ENCODE assay signal across 17 cellular contexts in the genomic region with DNA sequence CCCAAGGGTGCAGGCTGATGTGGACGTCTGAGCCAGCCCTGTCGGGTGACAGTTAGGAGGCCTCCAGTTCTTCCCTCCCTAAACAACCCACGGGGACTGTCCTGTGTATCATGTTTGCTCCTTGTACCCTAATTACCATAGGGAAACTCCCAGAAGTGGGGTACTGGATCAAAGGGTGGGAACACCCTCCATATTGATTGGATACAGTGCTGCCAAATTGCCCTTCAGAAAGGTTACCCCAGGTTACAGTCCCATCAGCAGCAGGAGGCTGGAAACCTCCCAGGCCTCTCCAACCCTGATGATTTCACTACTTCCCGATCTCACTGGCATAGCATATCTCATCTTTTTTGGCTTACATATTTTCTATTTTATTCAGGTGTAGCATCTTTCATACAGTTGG. TPM values are rescaled to one million over a fixed set of nuclear protein-coding genes. Genes with fewer than 3 reads are reported as not detected.
DNase-seq lines count a peak whose midpoint lies in the region; ATAC-seq, FAIRE-seq and TF ChIP-seq lines count a peak whose summit lies in the region.
"Had no signal": no experiment of that assay in that cellular context is flagged by ENCODE, and none has a peak within 500 bp of the region (broad histone marks: within the 10 kb centered on the region; RNA-seq: fewer than 3 reads in every experiment).

No MANE protein-coding gene starts in this region.

- BruUV-seq in HepG2 (replicated peaks; lab: Mats Ljungman, UMichigan), result no TSS peak

- H3K36me3 ChIP-seq in liver (ENCODE audit: control insufficient read depth in 4 of 4, insufficient read depth in 3 of 4, low read depth in 1 of 4, low read length in 3 of 4) (no peaks in the 10 kb centered on the region), HepG2 (replicated peaks in 1 of 2; ENCODE audit: control insufficient read depth in 1 of 2, insufficient read depth in 2 of 2, low read length in 2 of 2) (no peaks in the 10 kb centered on the region), stomach (no peaks in the 10 kb centered on the region)

- in situ Hi-C loops in HepG2 (cut with HindIII; ENCODE audit: extremely low pct_ligation_motif_present, low pct_unique_long_range_greater_than_20kb), result no loop called here

- H3K4me3 ChIP-seq in liver (ENCODE audit: low read depth in 1 of 3, low read length in 3 of 3) (no peak overlapping the region), HepG2 (replicated peaks in 1 of 3; ENCODE audit: insufficient read depth in 1 of 3, low read depth in 2 of 3, low read length in 3 of 3) (no peak overlapping the region), stomach (no peak overlapping the region)

- H3K9me3 ChIP-seq in liver (ENCODE audit: control insufficient read depth in 4 of 4, low read length in 3 of 4), result no peaks in the 10 kb centered on the region
- no peaks in the 10 kb centered on the region for H3K9me3 ChIP-seq in HepG2 (ENCODE audit: low read length)
- H3K9me3 ChIP-seq in stomach, result peaks cover 0 to 6% (median 3%) of the 10 kb centered on the region in 4 donors

- no peak overlapping the region for H2AFZ ChIP-seq in HepG2 (ENCODE audit: low read length)

- no peaks in the 10 kb centered on the region for H4K20me1 ChIP-seq in HepG2 (ENCODE audit: insufficient read depth, low read length)

- TF ChIP-seq CTCF in liver (IDR thresholded peaks at IDR 0.05; ENCODE audit: low read depth, low read length, missing input control) (no peak), HepG2 (CRISPR knock-in tag; IDR thresholded peaks at IDR 0.05) (no peak), stomach (IDR thresholded peaks at IDR 0.05) (no peak)

- WGBS in liver, result 37% methylated on average over 4 of the region's 4 CpGs
- 39% methylated on average over 3 of the region's 4 CpGs for WGBS in HepG2 (ENCODE audit: low lambda C conversion rate)
- WGBS in stomach, 5 donors, result 81 to 94% (median 91%) methylated on average over 1 to 4 of the region's 4 CpGs

- no peak for FAIRE-seq in HepG2 (lab: Jason Lieb, UNC)
- FAIRE-seq: G401.6, GM12892, H1 had no signal

- intact Hi-C loops in HepG2 (cut with micrococcal nuclease; ENCODE audit: unreplicated experiment), result no loop called here
- intact Hi-C loops in stomach (cut with DNase I; ENCODE audit: low total_unique reads), result no loop called here

- no peak for TF ChIP-seq POLR2A in HepG2 (IDR thresholded peaks at IDR 0.05; ENCODE audit: insufficient read depth in 1 of 2, low read depth in 2 of 2, low read length in 2 of 2)
- TF ChIP-seq POLR2A in stomach (IDR thresholded peaks at IDR 0.05), result no peak

- DNase-seq in HepG2 (ENCODE audit: low spot score), result no peak
- DNase-seq in mesenteric fat pad (ENCODE audit: low spot score), result peak; percentile 55
- peak; percentile 13 for DNase-seq in stomach
- DNase-seq in NCI-H2029 (lab: John Stamatoyannopoulos, UW), result no peak
- DNase-seq: C1 segment of cervical spinal cord; CD4-positive, alpha-beta memory T cell; COR-L47; DMS153; DND-41; H7; HCEC 1CT had no signal

- no peaks in the 10 kb centered on the region for H3K27me3 ChIP-seq in liver (ENCODE audit: control insufficient read depth in 4 of 4, insufficient read depth in 4 of 4, low read length in 3 of 4)
- H3K27me3 ChIP-seq in HepG2 (ENCODE audit: control insufficient read depth in 1 of 2, insufficient read depth in 2 of 2, low read length in 2 of 2), result peaks cover 0 to 13% of the 10 kb centered on the region in 2 experiments; a peak in 1 of 5 replicates
- peaks cover 0 to 12% (median 0%) of the 10 kb centered on the region in 3 donors for H3K27me3 ChIP-seq in stomach

- CTCF ChIA-PET in HepG2 (lab: Yijun Ruan, JAX; ENCODE audit: low intra/inter-chr PET ratio, low total read pairs), result no interaction called here

- no peaks in the 10 kb centered on the region for H3K79me2 ChIP-seq in HepG2 (ENCODE audit: insufficient read depth, low read length)

- H3K27ac ChIP-seq in liver (ENCODE audit: low read depth in 1 of 2, low read length in 2 of 2), result no peak overlapping the region
- H3K27ac ChIP-seq in HepG2 (ENCODE audit: extremely low read length, insufficient read depth, low read length), result no peak overlapping the region
- no peak overlapping the region for H3K27ac ChIP-seq in stomach

- ATAC-seq in HepG2 (no peak), HG03469 (IDR thresholded peaks at IDR 0.05; ENCODE audit: unreplicated experiment) (no peak)

- POLR2A ChIA-PET in HepG2 (lab: Yijun Ruan, JAX), result no interaction called here

- no peak overlapping the region for H3K4me2 ChIP-seq in HepG2 (ENCODE audit: low read depth, low read length)

- TF ChIP-seq RAD21 in liver (IDR thresholded peaks at IDR 0.05), result peak in 1 of 2 donors; percentile 33
- TF ChIP-seq RAD21 in HepG2 (CRISPR knock-in tag; IDR thresholded peaks at IDR 0.05), result no peak

- TF ChIP-seq EP300 in HepG2 (IDR thresholded peaks at IDR 0.05; ENCODE audit: low read depth in 2 of 2, low read length in 2 of 2), result no peak
- TF ChIP-seq EP300 in HepG2 (CRISPR knock-in tag; IDR thresholded peaks at IDR 0.05; ENCODE audit: borderline replicate concordance), result no peak
- TF ChIP-seq EP300 in stomach (IDR thresholded peaks at IDR 0.05), result no peak

- H3K4me1 ChIP-seq in liver (ENCODE audit: control insufficient read depth in 4 of 4, insufficient read depth in 4 of 4, low read length in 3 of 4) (peaks cover 2 to 11% (median 10%) of the 10 kb centered on the region in 4 donors), HepG2 (ENCODE audit: insufficient read depth, low read length) (no peaks in the 10 kb centered on the region), stomach (no peaks in the 10 kb centered on the region)

- H3K9ac ChIP-seq in liver (ENCODE audit: low read depth in 1 of 2, low read length in 2 of 2) (no peak overlapping the region), HepG2 (ENCODE audit: insufficient read depth, low read depth, low read length) (no peak overlapping the region)

TF ChIP-seq in liver, 16 proteins besides CTCF, POLR2A, EP300 and RAD21 (continues in another document):
- no peak for TF ChIP-seq EGR1 (IDR thresholded peaks at IDR 0.05; ENCODE audit: low read depth in 2 of 2)
- TF ChIP-seq, protein P1, sequence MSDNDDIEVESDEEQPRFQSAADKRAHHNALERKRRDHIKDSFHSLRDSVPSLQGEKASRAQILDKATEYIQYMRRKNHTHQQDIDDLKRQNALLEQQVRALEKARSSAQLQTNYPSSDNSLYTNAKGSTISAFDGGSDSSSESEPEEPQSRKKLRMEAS (IDR thresholded peaks at IDR 0.05), result no peak
- TF ChIP-seq JUND (IDR thresholded peaks at IDR 0.05), result peak in 1 of 2 donors; percentile 31
- TF ChIP-seq NR2F2 (IDR thresholded peaks at IDR 0.05), result no peak
- TF ChIP-seq YY1 (IDR thresholded peaks at IDR 0.05), result peak; percentile 32

TF ChIP-seq in HepG2, 621 proteins besides CTCF, POLR2A, EP300 and RAD21 (continues in another document):
- TF ChIP-seq MAFG (CRISPR knock-in tag; IDR thresholded peaks at IDR 0.05), result no peak
- no peak for TF ChIP-seq ZFAT (CRISPR knock-in tag; conservative IDR thresholded peaks at IDR 0.05)
- TF ChIP-seq PAXIP1 (CRISPR knock-in tag; conservative IDR thresholded peaks at IDR 0.05), result no peak

RNA-seq across cellular contexts. Expression of gene UBE2QL1, which starts 22.0 kb away (rescaled TPM):
- total RNA-seq in liver (under 1 TPM; 0.09 to 0.59 TPM), HepG2 (2016; rRNA removed; fragmentation: Illumina TruSeq; extraction: Trizol) (not detected in 2 replicates), mesenteric fat pad (0.61 TPM), stomach (1 to 10 TPM in 1 of 5 donors, under 1 TPM in 3, not detected in 1; 0.58 to 6.1 (median 0.91) TPM)
- polyA plus RNA-seq in liver (1 to 10 TPM in 1 of 2 donors, under 1 TPM in 1; 0.14 to 1.9 TPM), HepG2 (2011; rRNA removed) (not detected in 2 replicates), stomach (1 to 10 TPM in 2 of 3 donors, under 1 TPM in 1; 0.95 to 2.7 (median 2.3) TPM)
- total RNA-seq in HepG2 (2016; cell fraction: cytosol; rRNA removed; fragmentation: Illumina TruSeq; extraction: Trizol; ENCODE audit: low read depth), result not detected in 2 replicates
- total RNA-seq in HepG2 (2016; cell fraction: insoluble cytoplasmic fraction; rRNA removed; fragmentation: Illumina TruSeq; extraction: Trizol), result not detected in 2 replicates
- not detected in 2 replicates for total RNA-seq in HepG2 (2016; cell fraction: membrane; rRNA removed; fragmentation: Illumina TruSeq; extraction: Trizol)
- not detected in 2 replicates for total RNA-seq in HepG2 (2016; cell fraction: nucleus; rRNA removed; fragmentation: Illumina TruSeq; extraction: Trizol)
- not detected in 2 replicates for polyA plus RNA-seq in HepG2 (2011; cell fraction: cytosol; rRNA removed)
- not detected in 2 replicates for polyA plus RNA-seq in HepG2 (2011; cell fraction: nucleus; rRNA removed)
- not detected in 2 replicates for polyA plus RNA-seq in HepG2 (2012)
- not detected in 2 replicates for polyA plus RNA-seq in HepG2 (2016; cell fraction: cytosol; fragmentation: Illumina TruSeq; extraction: Trizol; ENCODE audit: low read depth)
- not detected in 2 replicates for polyA plus RNA-seq in HepG2 (2016; cell fraction: insoluble cytoplasmic fraction; fragmentation: Illumina TruSeq; extraction: Trizol; ENCODE audit: low read depth)
- polyA plus RNA-seq in HepG2 (2016; cell fraction: membrane; fragmentation: Illumina TruSeq; extraction: Trizol; ENCODE audit: low read depth), result not detected in 2 replicates
- not detected in 2 replicates for polyA plus RNA-seq in HepG2 (2016; cell fraction: nucleus; fragmentation: Illumina TruSeq; extraction: Trizol; ENCODE audit: insufficient read depth, low read depth)
- polyA minus RNA-seq in HepG2 (2011; rRNA and poly(A)+ RNA removed; ENCODE audit: low replicate concordance), result not detected in 2 replicates
- polyA minus RNA-seq in HepG2 (2011; cell fraction: cytosol; rRNA and poly(A)+ RNA removed), result not detected in 2 replicates
- polyA minus RNA-seq in HepG2 (2011; cell fraction: nucleus; rRNA and poly(A)+ RNA removed), result not detected in 2 replicates
- total RNA-seq: CD4-positive, alpha-beta memory T cell had no signal
- polyA plus RNA-seq: BJ; CD4-positive, alpha-beta memory T cell had no signal

Comparison
In these comparisons a context has a peak if more than half of its experiments do, and no peak if none do; other contexts are left out.
1. DNase-seq: peak in mesenteric fat pad (single experiment) and stomach (single experiment); none in HepG2 (single experiment) and NCI-H2029 (single experiment).